In the genomic region with DNA sequence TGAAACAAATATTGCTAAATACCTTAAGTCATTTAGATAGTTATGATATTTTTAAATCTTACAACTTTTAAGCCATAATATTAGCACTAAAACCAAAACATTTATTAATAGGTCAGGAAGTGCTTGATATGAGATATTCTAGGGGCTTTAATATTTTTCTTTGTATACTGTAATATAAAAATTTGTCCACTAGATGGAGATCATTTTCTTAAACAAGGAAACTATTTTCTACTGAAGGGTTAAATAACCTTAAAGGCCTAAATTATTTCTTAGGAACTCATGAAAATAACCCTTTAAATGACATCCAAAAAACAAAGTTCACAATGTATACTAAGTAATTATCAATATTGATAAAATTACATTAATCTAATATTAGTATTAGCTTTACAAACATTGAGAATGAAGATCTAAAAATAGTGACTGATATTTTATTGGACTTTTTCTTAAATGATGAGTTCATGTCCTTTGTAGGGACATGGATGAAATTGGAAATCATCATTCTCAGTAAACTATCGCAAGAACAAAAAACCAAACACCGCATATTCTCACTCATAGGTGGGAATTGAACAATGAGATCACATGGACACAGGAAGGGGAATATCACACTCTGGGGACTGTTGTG, we compare ENCODE assay signal across 8 cellular contexts.
A peak's percentile ranks its signal among the peaks of the same experiment; 100 is the strongest.
DNase-seq lines count a peak whose midpoint lies in the region; ATAC-seq and TF ChIP-seq lines count a peak whose summit lies in the region.

No MANE protein-coding gene starts in this region.

- no peaks in the 10 kb centered on the region for H3F3A ChIP-seq in OCI-LY1 (ENCODE audit: insufficient read depth, low read length)

- no peak overlapping the region for H3K9ac ChIP-seq in OCI-LY1 (ENCODE audit: low read length)

- H3K4me2 ChIP-seq in OCI-LY1 (ENCODE audit: low read length), result no peak overlapping the region

- H3K9me3 ChIP-seq in cardiac muscle cell (ENCODE audit: low read depth) (no peaks in the 10 kb centered on the region), OCI-LY1 (ENCODE audit: low read length) (no peaks in the 10 kb centered on the region), thyroid gland (no peaks in the 10 kb centered on the region)

- H3K4me3 ChIP-seq in cardiac muscle cell (no peak overlapping the region), OCI-LY1 (ENCODE audit: low read depth, low read length, poor library complexity, severe bottlenecking) (no peak overlapping the region), thyroid gland (replicated peaks in 1 of 3) (no peak overlapping the region)

- ATAC-seq in Right ventricle myocardium superior (ENCODE audit: poor library complexity), result no peak

- H3K27ac ChIP-seq in cardiac muscle cell (no peak overlapping the region), OCI-LY1 (ENCODE audit: low read depth, low read length, poor library complexity, severe bottlenecking) (no peak overlapping the region), thyroid gland (no peak overlapping the region)

- DNase-seq in cardiac muscle cell (ENCODE audit: low read depth in 1 of 2, low spot score in 1 of 2) (peak in 1 of 2 donors; percentile 30), Right ventricle myocardium superior (no peak), fibroblast of peridontal ligament (ENCODE audit: extremely low read depth) (peak; percentile 23), thyroid gland (no peak), NCI-H128 (lab: John Stamatoyannopoulos, UW; ENCODE audit: unreplicated experiment) (no peak), cerebellar nuclear complex (lab: John Stamatoyannopoulos, UW) (no peak)
- no peak for DNase-seq in activated CD8-positive, alpha-beta memory T cell treated with anti-CD3 and anti-CD28 coated beads, Interleukin-2, amount 50 U/mL, for 4 hours

- peaks cover 15% of the 10 kb centered on the region for H3K36me3 ChIP-seq in cardiac muscle cell
- no peaks in the 10 kb centered on the region for H3K36me3 ChIP-seq in OCI-LY1 (ENCODE audit: insufficient read depth, low read length)
- H3K36me3 ChIP-seq in thyroid gland, result no peaks in the 10 kb centered on the region

- intact Hi-C loops in Right ventricle myocardium superior (cut with DNase I) (loop anchor here (2.0 kb wide), 1 partner anchor 148 kb away; no protein-coding TSS in a partner anchor), thyroid gland (cut with DNase I) (no loop called here)

- H2AFZ ChIP-seq in OCI-LY1 (ENCODE audit: low read length), result no peak overlapping the region

- TF ChIP-seq CTCF in cardiac muscle cell (IDR thresholded peaks at IDR 0.05; ENCODE audit: low read depth, low read length), result peak; percentile 33
- TF ChIP-seq CTCF in OCI-LY1 (IDR thresholded peaks at IDR 0.05; ENCODE audit: low read length), result peak; percentile 28; the same call in 1 of the 2 replicates
- TF ChIP-seq CTCF in thyroid gland (IDR thresholded peaks at IDR 0.05), result peak in 4 of 6 experiments; percentile 12 to 46 (median 30)

- no peaks in the 10 kb centered on the region for H3K9me2 ChIP-seq in OCI-LY1 (ENCODE audit: low read depth, low read length)

- 80 to 91% methylated on average over 2 of the region's 2 CpGs for WGBS in thyroid gland, 2 donors

- H3K27me3 ChIP-seq in cardiac muscle cell (no peaks in the 10 kb centered on the region), OCI-LY1 (ENCODE audit: insufficient read depth, low read length) (no peaks in the 10 kb centered on the region), thyroid gland (no peaks in the 10 kb centered on the region)

- H3K79me2 ChIP-seq in OCI-LY1 (ENCODE audit: insufficient read depth, low read length), result no peaks in the 10 kb centered on the region

- H3K4me1 ChIP-seq in cardiac muscle cell (ENCODE audit: low read depth), result no peaks in the 10 kb centered on the region
- H3K4me1 ChIP-seq in OCI-LY1 (ENCODE audit: insufficient read depth, low read length, severe bottlenecking), result no peaks in the 10 kb centered on the region
- H3K4me1 ChIP-seq in thyroid gland, result peaks cover 0 to 4% of the 10 kb centered on the region in 2 donors

- H4K20me1 ChIP-seq in OCI-LY1 (ENCODE audit: insufficient read depth, low read length), result no peaks in the 10 kb centered on the region

- TF ChIP-seq POLR2A in thyroid gland (IDR thresholded peaks at IDR 0.05), result no peak
